ENCODE assay signal across 11 cellular contexts in genomic region chr1:33459766-33460543, GRCh38. TPM values are rescaled to one million over a fixed set of nuclear protein-coding genes. Genes with fewer than 3 reads are reported as not detected.
DNase-seq lines count a peak whose midpoint lies in the region; ATAC-seq and TF ChIP-seq lines count a peak whose summit lies in the region.
"Had no signal": no experiment of that assay in that cellular context is flagged by ENCODE, and none has a peak within 500 bp of the region (broad histone marks: within the 10 kb centered on the region; RNA-seq: fewer than 3 reads in every experiment).

No MANE protein-coding gene starts in this region.

- H3K4me3 ChIP-seq in stomach, result no peak overlapping the region
- no peak overlapping the region for H3K4me3 ChIP-seq in spleen
- H3K4me3 ChIP-seq: lung had no signal

- H3K27ac ChIP-seq in stomach, result peak overlapping the region in 4 of 5 donors; percentile 46 to 77 (median 58)
- peak overlapping the region in 3 of 8 donors; percentile 57 to 71 (median 66) for H3K27ac ChIP-seq in spleen

- ATAC-seq in T-helper 17 cell (no peak), natural killer cell (no peak), T-cell (replicated peaks in 1 of 4) (no peak)

- POLR2A ChIA-PET in T-cell (lab: Charles Lee), result no interaction called here

- CTCF ChIA-PET in T-cell (lab: Charles Lee), result no interaction called here

- H3K9me3 Mint-ChIP-seq in glutamatergic neuron (ENCODE audit: unreplicated experiment) (peaks cover 9% of the 10 kb centered on the region), natural killer cell (no peaks in the 10 kb centered on the region), T-cell (no peaks in the 10 kb centered on the region)

- H3K4me1 ChIP-seq in stomach, result peaks cover 0 to 37% (median 20%) of the 10 kb centered on the region in 4 donors
- peaks cover 11 to 64% (median 49%) of the 10 kb centered on the region in 6 donors for H3K4me1 ChIP-seq in spleen

- 70 to 81% (median 80%) methylated on average over 6 of the region's 6 CpGs for WGBS in stomach, 5 donors
- 69 to 82% (median 76%) methylated on average over 6 of the region's 6 CpGs for WGBS in spleen, 5 donors

- H3K27me3 ChIP-seq in stomach, result no peaks in the 10 kb centered on the region
- no peaks in the 10 kb centered on the region for H3K27me3 ChIP-seq in spleen (replicated peaks in 1 of 7)

- DNase-seq in GM04504 (ENCODE audit: low read depth), result peak; percentile 67
- DNase-seq in T-helper 17 cell, result no peak
- no peak for DNase-seq in glutamatergic neuron
- DNase-seq in stomach, result no peak
- DNase-seq in spleen, result no peak
- DNase-seq in stimulated activated CD4-positive, alpha-beta T cell treated with anti-CD3 and anti-CD28 coated beads, Interleukin-12 subunit alpha, Interleukin-12 subunit beta, amount 100 ng/mL, for 4 hours, result no peak
- no peak for DNase-seq in natural killer cell
- no peak for DNase-seq in T-cell
- DNase-seq: activated CD4-positive, alpha-beta T cell treated with anti-CD3 and anti-CD28 coated beads, Interleukin-2, amount 50 U/mL, for 48 hours; NCI-H2081 treated with DMSO at 0.1 percent for 48 hours had no signal

- H3K4me1 Mint-ChIP-seq in T-helper 17 cell (peaks cover 19% of the 10 kb centered on the region), glutamatergic neuron (ENCODE audit: low read depth, unreplicated experiment) (peaks cover 6% of the 10 kb centered on the region), natural killer cell (peaks cover 0 to 5% of the 10 kb centered on the region in 2 donors), T-cell (peaks cover 0 to 5% (median 2%) of the 10 kb centered on the region in 3 donors)

- H3K9me3 ChIP-seq in T-helper 17 cell (ENCODE audit: control insufficient read depth, low read length, poor library complexity, severe bottlenecking) (no peaks in the 10 kb centered on the region), stomach (no peaks in the 10 kb centered on the region), spleen (no peaks in the 10 kb centered on the region)

- TF ChIP-seq CTCF in glutamatergic neuron (IDR thresholded peaks at IDR 0.05; ENCODE audit: partially characterized antibody, unreplicated experiment) (no peak), stomach (IDR thresholded peaks at IDR 0.05) (no peak), spleen (IDR thresholded peaks at IDR 0.05 in 8 of 11, conservative IDR thresholded peaks at IDR 0.05 in 3 of 11) (no peak), natural killer cell (IDR thresholded peaks at IDR 0.05) (no peak)

- peaks cover 6% of the 10 kb centered on the region for H3K36me3 Mint-ChIP-seq in T-helper 17 cell (ENCODE audit: low read depth)
- H3K36me3 Mint-ChIP-seq in glutamatergic neuron (ENCODE audit: unreplicated experiment), result no peaks in the 10 kb centered on the region
- H3K36me3 Mint-ChIP-seq in natural killer cell, result no peaks in the 10 kb centered on the region
- H3K36me3 Mint-ChIP-seq in T-cell, result no peaks in the 10 kb centered on the region

- TF ChIP-seq EP300 in stomach (IDR thresholded peaks at IDR 0.05), result no peak

- H3K27me3 Mint-ChIP-seq in T-helper 17 cell (peaks cover 37% of the 10 kb centered on the region), glutamatergic neuron (ENCODE audit: unreplicated experiment) (peaks cover 5% of the 10 kb centered on the region), natural killer cell (ENCODE audit: low read depth in 2 of 2) (peaks cover 9 to 10% of the 10 kb centered on the region in 2 donors), T-cell (no peaks in the 10 kb centered on the region)

- TF ChIP-seq POLR2A in stomach (IDR thresholded peaks at IDR 0.05), result no peak
- TF ChIP-seq POLR2A in spleen (IDR thresholded peaks at IDR 0.05), result no peak

- H3K4me3 Mint-ChIP-seq in T-helper 17 cell (no peak overlapping the region), glutamatergic neuron (ENCODE audit: unreplicated experiment) (peak overlapping the region; percentile 5), natural killer cell (no peak overlapping the region), T-cell (no peak overlapping the region)

- intact Hi-C loops in stomach (cut with DNase I; ENCODE audit: low total_unique reads) (loop anchor here (10.0 kb wide), 2 partner anchors 95 to 165 kb away; no protein-coding TSS in a partner anchor), spleen (cut with DNase I; ENCODE audit: low total_unique reads) (loop anchor here (10.0 kb wide), 1 partner anchor 95 kb away; no protein-coding TSS in a partner anchor), natural killer cell (cut with micrococcal nuclease) (no loop called here)

- H3K36me3 ChIP-seq in stomach, result no peaks in the 10 kb centered on the region
- H3K36me3 ChIP-seq in spleen, result no peaks in the 10 kb centered on the region

- peak overlapping the region; percentile 57 for H3K27ac Mint-ChIP-seq in T-helper 17 cell
- no peak overlapping the region for H3K27ac Mint-ChIP-seq in glutamatergic neuron (ENCODE audit: unreplicated experiment)
- H3K27ac Mint-ChIP-seq in natural killer cell, result no peak overlapping the region
- no peak overlapping the region for H3K27ac Mint-ChIP-seq in T-cell

RNA-seq across cellular contexts. Expression of gene ZSCAN20, which starts 12.5 kb away (rescaled TPM):
- total RNA-seq in T-helper 17 cell (1 to 10 TPM in 1 of 2 donors, under 1 TPM in 1; 0.65 to 1.8 TPM), glutamatergic neuron (ENCODE audit: unreplicated experiment) (9.7 TPM), stomach (1 to 10 TPM in 3 of 5 donors, under 1 TPM in 2; 0.29 to 8.4 (median 1.8) TPM), spleen (1 to 10 TPM; 3.4 to 6.2 (median 4.5) TPM), natural killer cell (1 to 10 TPM in 2 of 3 donors, under 1 TPM in 1; 0.49 to 1.5 (median 1.0) TPM), T-cell (1 to 10 TPM; 1.2 to 3.1 (median 2.7) TPM)
- polyA plus RNA-seq in stomach (1 to 10 TPM in 1 of 3 donors, under 1 TPM in 2; 0.50 to 1.1 (median 0.61) TPM), spleen (under 1 TPM; 0.28 to 0.64 (median 0.35) TPM)

RNA-seq across cellular contexts. Expression of gene PHC2, which starts 29.1 kb away (rescaled TPM):
- total RNA-seq in T-helper 17 cell (10 to 100 TPM; 33.0 to 37.0 TPM), glutamatergic neuron (ENCODE audit: unreplicated experiment) (287 TPM), stomach (100 to 1,000 TPM in 3 of 5 donors, 10 to 100 TPM in 2; 72.0 to 123 (median 107) TPM), spleen (100 to 1,000 TPM; 105 to 272 (median 148) TPM), natural killer cell (10 to 100 TPM; 36.6 to 46.6 (median 39.5) TPM), T-cell (10 to 100 TPM; 29.7 to 39.3 (median 37.9) TPM)
- polyA plus RNA-seq in stomach (100 to 1,000 TPM in 2 of 3 donors, 10 to 100 TPM in 1; 70.8 to 140 (median 121) TPM), spleen (100 to 1,000 TPM in 1 of 3 donors, 10 to 100 TPM in 2; 51.1 to 101 (median 53.3) TPM)
